In the genomic region with DNA sequence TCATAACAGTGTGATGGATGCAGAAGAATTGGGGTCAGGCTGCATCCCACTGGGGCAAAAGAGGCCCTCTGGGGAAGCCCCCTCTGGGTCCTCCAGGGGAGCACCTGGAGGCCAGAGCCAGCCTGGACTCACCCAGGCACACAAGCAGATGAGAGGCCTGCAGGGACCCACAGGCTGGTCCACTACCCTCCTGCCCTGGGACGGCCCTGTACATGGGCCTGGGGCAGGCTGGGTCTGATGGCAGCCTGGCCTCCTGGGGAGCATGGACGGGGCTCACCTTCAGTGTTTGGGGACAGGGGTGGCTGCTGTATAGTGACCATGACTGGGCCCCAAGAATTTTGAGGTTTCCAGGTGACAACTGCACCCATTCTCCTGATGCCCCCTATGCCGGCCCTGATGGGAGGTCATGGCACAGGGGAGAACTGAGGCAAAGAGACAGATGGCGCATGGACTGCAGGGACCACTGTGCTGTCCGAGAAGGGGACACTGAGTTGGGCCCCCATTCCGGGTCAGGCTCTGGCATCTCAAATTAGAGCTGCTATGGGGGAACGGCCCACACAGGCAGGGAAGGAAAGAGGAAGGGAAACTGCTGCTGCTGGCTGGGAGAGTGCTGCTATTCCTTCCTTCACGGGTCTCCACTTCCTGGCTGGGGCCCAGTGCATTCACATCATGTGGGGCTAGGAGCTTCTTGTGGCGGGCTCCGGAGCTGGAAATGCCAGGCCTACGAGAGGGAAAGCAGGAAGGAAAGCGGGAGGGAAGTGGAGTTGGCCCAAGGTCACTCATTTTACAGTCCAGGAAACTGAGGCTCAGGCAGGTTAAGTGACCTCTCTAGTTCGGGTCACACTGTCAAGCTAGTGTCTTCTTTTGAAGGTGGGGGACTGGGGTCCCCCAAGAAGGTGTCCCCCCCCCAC, we compare ENCODE assay signal across 8 cellular contexts. TPM values are rescaled to one million over a fixed set of nuclear protein-coding genes. Genes with fewer than 3 reads are reported as not detected.
DNase-seq lines count a peak whose midpoint lies in the region; ATAC-seq and TF ChIP-seq lines count a peak whose summit lies in the region.

No MANE protein-coding gene starts in this region.

- no peak overlapping the region for H3K27ac ChIP-seq in brain microvascular endothelial cell

- DNase-seq in NCI-H69 (lab: John Stamatoyannopoulos, UW), result peak; percentile 44
- no peak for DNase-seq in brain microvascular endothelial cell
- DNase-seq in left colon, result peak; percentile 62 to 75
- DNase-seq in NCI-H1930 (lab: John Stamatoyannopoulos, UW), result no peak
- no peak for DNase-seq in foreskin melanocyte
- no peak for DNase-seq in kidney tubule cell (ENCODE audit: low spot score)

- no peaks in the 10 kb centered on the region for H3K27me3 ChIP-seq in brain microvascular endothelial cell (replicated peaks)

- TF ChIP-seq CTCF in brain microvascular endothelial cell (IDR thresholded peaks at IDR 0.05; ENCODE audit: low read depth, low read length, missing control alignments), result no peak

- TF ChIP-seq POLR2A in GM18505 (IDR thresholded peaks at IDR 0.05; ENCODE audit: borderline replicate concordance, extremely low read depth, insufficient read depth, insufficient read length), result peak; percentile 43

- peaks cover 12% of the 10 kb centered on the region for H3K9me3 Mint-ChIP-seq in stimulated activated naive CD8-positive, alpha-beta T cell treated with anti-CD3 and anti-CD28 coated beads, Interleukin-15, Interleukin-2, amounts not matched to agents 100 ng/mL and 50 ng/mL, for 24 hours

- intact Hi-C loops in left colon (cut with DNase I, micrococcal nuclease), result no loop called here

- peaks cover 12% of the 10 kb centered on the region for H3K36me3 Mint-ChIP-seq in stimulated activated naive CD8-positive, alpha-beta T cell treated with anti-CD3 and anti-CD28 coated beads, Interleukin-15, Interleukin-2, amounts not matched to agents 100 ng/mL and 50 ng/mL, for 24 hours (ENCODE audit: low read depth)

- no peaks in the 10 kb centered on the region for H3K36me3 ChIP-seq in brain microvascular endothelial cell (replicated peaks)

- H3K27ac Mint-ChIP-seq in stimulated activated naive CD8-positive, alpha-beta T cell treated with anti-CD3 and anti-CD28 coated beads, Interleukin-15, Interleukin-2, amounts not matched to agents 100 ng/mL and 50 ng/mL, for 24 hours, result peak overlapping the region; percentile 98

- peaks cover 84% of the 10 kb centered on the region for H3K4me1 Mint-ChIP-seq in stimulated activated naive CD8-positive, alpha-beta T cell treated with anti-CD3 and anti-CD28 coated beads, Interleukin-15, Interleukin-2, amounts not matched to agents 100 ng/mL and 50 ng/mL, for 24 hours (ENCODE audit: low read depth)

- H3K4me3 Mint-ChIP-seq in stimulated activated naive CD8-positive, alpha-beta T cell treated with anti-CD3 and anti-CD28 coated beads, Interleukin-15, Interleukin-2, amounts not matched to agents 100 ng/mL and 50 ng/mL, for 24 hours, result peak overlapping the region; percentile 81

- H3K4me3 ChIP-seq in brain microvascular endothelial cell (ENCODE audit: low read depth, low read length), result peak overlapping the region; percentile 47

- ATAC-seq in GM18505 (IDR thresholded peaks at IDR 0.05; ENCODE audit: unreplicated experiment) (no peak), left colon (no peak)

- in situ Hi-C loops in brain microvascular endothelial cell (cut with HindIII; ENCODE audit: low pct_ligation_motif_present, low sequenced_read_pairs), result no loop called here

- H3K27me3 Mint-ChIP-seq in stimulated activated naive CD8-positive, alpha-beta T cell treated with anti-CD3 and anti-CD28 coated beads, Interleukin-15, Interleukin-2, amounts not matched to agents 100 ng/mL and 50 ng/mL, for 24 hours, result no peaks in the 10 kb centered on the region

RNA-seq across cellular contexts. Expression of a gene that starts 1.5 kb away (rescaled TPM):
- 10 to 100 TPM; 41.5 to 62.2 TPM for total RNA-seq in left colon

RNA-seq across cellular contexts. Expression of a gene that starts 36.0 kb away (rescaled TPM):
- 1 to 10 TPM in 1 of 2 donors, under 1 TPM in 1; 0.95 to 2.0 TPM for total RNA-seq in left colon

RNA-seq across cellular contexts. Expression of a gene that starts 39.5 kb away (rescaled TPM):
- 10 to 100 TPM; 17.7 to 30.8 TPM for total RNA-seq in left colon

Comparison
In these comparisons a context has a peak if more than half of its experiments do, and no peak if none do; other contexts are left out.
1. DNase-seq: peak in NCI-H69 (single experiment) and left colon (2 of 2); none in brain microvascular endothelial cell (single experiment), NCI-H1930 (0 of 2), foreskin melanocyte (single experiment) and kidney tubule cell (single experiment).